In genomic region chr2:136997550-136997949, GRCh38 we compare ENCODE assay signal across 35 cellular contexts.
DNase-seq lines count a peak whose midpoint lies in the region; ATAC-seq, FAIRE-seq and TF ChIP-seq lines count a peak whose summit lies in the region.
"Had no signal": no experiment of that assay in that cellular context is flagged by ENCODE, and none has a peak within 500 bp of the region (broad histone marks: within the 10 kb centered on the region; RNA-seq: fewer than 3 reads in every experiment).

No MANE protein-coding gene starts in this region.

- POLR2A ChIA-PET in CD8-positive, alpha-beta memory T cell (lab: Charles Lee): no interaction called here

- H3K4me3 Mint-ChIP-seq in CD8-positive, alpha-beta memory T cell: no peak overlapping the region
- H3K4me3 Mint-ChIP-seq: activated B cell treated with CpG ODN at 0.5 μM for 24 hours; activated CD8-positive, alpha-beta memory T cell treated with anti-CD3 and anti-CD28 coated beads, Interleukin-2, amount 10 ng/mL, durations not matched to agents 7 days and 5 days; activated naive CD8-positive, alpha-beta T cell treated with anti-CD3 and anti-CD28 coated beads, Interleukin-2, amount 50 U/mL, for 24 hours; B cell; CD4-positive, alpha-beta memory T cell; central memory CD8-positive, alpha-beta T cell; dendritic cell treated with granulocyte-macrophage colony-stimulating factor and Interleukin-4, amounts not matched to agents 40 ng/mL and 50 ng/mL, for 4 days; stimulated activated naive CD8-positive, alpha-beta T cell treated with anti-CD3 and anti-CD28 coated beads, Interleukin-15, Interleukin-2, amounts not matched to agents 100 ng/mL and 50 ng/mL, for 24 hours; T-helper 1 cell treated with Interleukin-12 subunit alpha and Interleukin-12 subunit beta and Interleukin-4 antibody, amounts not matched to agents 30 μg/mL and 1 μg/mL, for 36 hours had no signal

- no peaks in the 10 kb centered on the region for H3K4me1 Mint-ChIP-seq in CD8-positive, alpha-beta memory T cell
- H3K4me1 Mint-ChIP-seq: activated B cell treated with CpG ODN at 0.5 μM for 24 hours; activated CD8-positive, alpha-beta memory T cell treated with anti-CD3 and anti-CD28 coated beads, Interleukin-2, amount 10 ng/mL, durations not matched to agents 7 days and 5 days; activated naive CD8-positive, alpha-beta T cell treated with anti-CD3 and anti-CD28 coated beads, Interleukin-2, amount 50 U/mL, for 24 hours; B cell; CD4-positive, alpha-beta memory T cell; central memory CD8-positive, alpha-beta T cell had no signal

- H3K9me3 Mint-ChIP-seq in CD8-positive, alpha-beta memory T cell: peaks cover 0 to 5% (median 0%) of the 10 kb centered on the region in 5 donors
- H3K9me3 Mint-ChIP-seq: activated B cell treated with CpG ODN at 0.5 μM for 24 hours; activated naive CD8-positive, alpha-beta T cell treated with anti-CD3 and anti-CD28 coated beads, Interleukin-2, amount 50 U/mL, for 24 hours; dendritic cell treated with granulocyte-macrophage colony-stimulating factor and Interleukin-4, amounts not matched to agents 40 ng/mL and 50 ng/mL, for 4 days; stimulated activated naive CD8-positive, alpha-beta T cell treated with anti-CD3 and anti-CD28 coated beads, Interleukin-15, Interleukin-2, amounts not matched to agents 100 ng/mL and 50 ng/mL, for 24 hours; T-helper 1 cell treated with Interleukin-12 subunit alpha and Interleukin-12 subunit beta and Interleukin-4 antibody, amounts not matched to agents 30 μg/mL and 1 μg/mL, for 36 hours had no signal

- DNase-seq in Caki2 (ENCODE audit: low read depth) (peak; percentile 4), LHCN-M2 (ENCODE audit: low read depth) (peak; percentile 3), bronchial epithelial cell (ENCODE audit: low read depth) (peak; percentile 5), left kidney (ENCODE audit: low read depth, low spot score) (peak; percentile 37), Right ventricle myocardium superior (no peak), H7 (no peak)
- DNase-seq in CD8-positive, alpha-beta memory T cell: no peak
- DNase-seq: activated B cell treated with CpG ODN at 0.5 μM for 24 hours; activated CD4-positive, alpha-beta T cell treated with anti-CD3 and anti-CD28 coated beads, Interleukin-2, amount 50 U/mL, for 4 hours; activated CD8-positive, alpha-beta memory T cell treated with anti-CD3 and anti-CD28 coated beads, Interleukin-2, amount 10 ng/mL, durations not matched to agents 7 days and 5 days; activated naive CD8-positive, alpha-beta T cell treated with anti-CD3 and anti-CD28 coated beads, Interleukin-2, amount 50 U/mL, for 24 hours; activated T-cell treated with anti-CD3 and anti-CD28 coated beads, Interleukin-2, amount 50 U/mL, for 48 hours; CD4-positive, alpha-beta memory T cell; gastrocnemius medialis; IMR-90; left lung; NCI-H1048; NCI-H510A; posterior cingulate gyrus; right cardiac atrium; stimulated activated CD4-positive, alpha-beta T cell treated with anti-CD3 and anti-CD28 coated beads, Interleukin-1b, Interleukin-23, amount 100 ng/mL, for 48 hours; stimulated activated CD8-positive, alpha-beta memory T cell treated with anti-CD3 and anti-CD28 coated beads, Interleukin-4, amount 100 ng/mL, for 48 hours had no signal

- H3K4me3 ChIP-seq in bronchial epithelial cell (ENCODE audit: low read depth, low read length) (no peak overlapping the region), H7 (ENCODE audit: insufficient read depth, low read depth, low read length) (no peak overlapping the region)
- H3K4me3 ChIP-seq in CD8-positive, alpha-beta memory T cell (ENCODE audit: low read length): no peak overlapping the region
- H3K4me3 ChIP-seq: gastrocnemius medialis, GM12878, HAP-1, hepatocyte, left lung, thoracic aorta had no signal

- in situ Hi-C loops in Caki2 (cut with HindIII; ENCODE audit: low pct_unique_long_range_greater_than_20kb, low sequenced_read_pairs): no loop called here

- H3K4me1 ChIP-seq in CD8-positive, alpha-beta memory T cell (ENCODE audit: insufficient read depth, low read length): no peaks in the 10 kb centered on the region
- H3K4me1 ChIP-seq: gastrocnemius medialis, HAP-1, left lung had no signal

- intact Hi-C loops in Right ventricle myocardium superior (cut with DNase I): no loop called here

- CTCF ChIA-PET in CD8-positive, alpha-beta memory T cell (lab: Charles Lee): no interaction called here

- H3K27me3 ChIP-seq in bronchial epithelial cell (ENCODE audit: control insufficient read depth, insufficient read depth, low read length) (no peaks in the 10 kb centered on the region), H7 (ENCODE audit: control insufficient read depth, insufficient read depth, low read length) (no peaks in the 10 kb centered on the region)
- H3K27me3 ChIP-seq in CD8-positive, alpha-beta memory T cell (ENCODE audit: insufficient read depth, low read length, poor library complexity, severe bottlenecking): no peaks in the 10 kb centered on the region
- H3K27me3 ChIP-seq: gastrocnemius medialis, hepatocyte, left lung, neutrophil had no signal

- TF ChIP-seq CTCF in bronchial epithelial cell (IDR thresholded peaks at IDR 0.05; ENCODE audit: insufficient read depth, low read length, severe bottlenecking): no peak

- peaks cover 0 to 1% of the 10 kb centered on the region in 2 donors for H3K27me3 Mint-ChIP-seq in CD8-positive, alpha-beta memory T cell
- H3K27me3 Mint-ChIP-seq: activated B cell treated with CpG ODN at 0.5 μM for 24 hours; activated CD8-positive, alpha-beta memory T cell treated with anti-CD3 and anti-CD28 coated beads, Interleukin-2, amount 10 ng/mL, durations not matched to agents 7 days and 5 days; activated naive CD8-positive, alpha-beta T cell treated with anti-CD3 and anti-CD28 coated beads, Interleukin-2, amount 50 U/mL, for 24 hours; B cell; central memory CD8-positive, alpha-beta T cell; dendritic cell treated with granulocyte-macrophage colony-stimulating factor and Interleukin-4, amounts not matched to agents 40 ng/mL and 50 ng/mL, for 4 days; stimulated activated naive CD8-positive, alpha-beta T cell treated with anti-CD3 and anti-CD28 coated beads, Interleukin-15, Interleukin-2, amounts not matched to agents 100 ng/mL and 50 ng/mL, for 24 hours had no signal

- H3K27ac Mint-ChIP-seq in CD8-positive, alpha-beta memory T cell: no peak overlapping the region
- H3K27ac Mint-ChIP-seq: activated B cell treated with CpG ODN at 0.5 μM for 24 hours; activated CD8-positive, alpha-beta memory T cell treated with anti-CD3 and anti-CD28 coated beads, Interleukin-2, amount 10 ng/mL, durations not matched to agents 7 days and 5 days; activated naive CD8-positive, alpha-beta T cell treated with anti-CD3 and anti-CD28 coated beads, Interleukin-2, amount 50 U/mL, for 24 hours; B cell; CD4-positive, alpha-beta memory T cell; dendritic cell treated with granulocyte-macrophage colony-stimulating factor and Interleukin-4, amounts not matched to agents 40 ng/mL and 50 ng/mL, for 4 days; stimulated activated naive CD8-positive, alpha-beta T cell treated with anti-CD3 and anti-CD28 coated beads, Interleukin-15, Interleukin-2, amounts not matched to agents 100 ng/mL and 50 ng/mL, for 24 hours; T-helper 1 cell treated with Interleukin-12 subunit alpha and Interleukin-12 subunit beta and Interleukin-4 antibody, amounts not matched to agents 30 μg/mL and 1 μg/mL, for 36 hours had no signal

- H3K9me3 ChIP-seq in CD8-positive, alpha-beta memory T cell (ENCODE audit: low read length): no peaks in the 10 kb centered on the region
- H3K9me3 ChIP-seq: gastrocnemius medialis, HAP-1, left lung, neutrophil, thoracic aorta had no signal

- ATAC-seq in Right ventricle myocardium superior (ENCODE audit: poor library complexity): no peak
- no peak for ATAC-seq in activated CD4-positive, CD25-positive, alpha-beta regulatory T cell treated with anti-CD3 and anti-CD28 coated beads, Interleukin-2, amount 50 U/mL, for 24 hours
- ATAC-seq: activated CD8-positive, alpha-beta memory T cell treated with anti-CD3 and anti-CD28 coated beads, Interleukin-2, amount 10 ng/mL, durations not matched to agents 7 days and 5 days; activated naive CD8-positive, alpha-beta T cell treated with anti-CD3 and anti-CD28 coated beads, Interleukin-2, amount 50 U/mL, for 24 hours; gastrocnemius medialis; GM12878; left lung; right cardiac atrium; SK-N-SH treated with all-trans-retinoic acid at 6 μM for 48 hours had no signal

- H3K36me3 Mint-ChIP-seq in CD8-positive, alpha-beta memory T cell: no peaks in the 10 kb centered on the region
- H3K36me3 Mint-ChIP-seq: activated CD8-positive, alpha-beta memory T cell treated with anti-CD3 and anti-CD28 coated beads, Interleukin-2, amount 10 ng/mL, durations not matched to agents 7 days and 5 days; CD4-positive, alpha-beta memory T cell had no signal

- FAIRE-seq in bronchial epithelial cell (lab: Jason Lieb, UNC): no peak
- FAIRE-seq: GM12878, urothelium cell line had no signal

- no peaks in the 10 kb centered on the region for H3K36me3 ChIP-seq in bronchial epithelial cell (ENCODE audit: control insufficient read depth, insufficient read depth, low read length)
- H3K36me3 ChIP-seq in H7 (replicated peaks; ENCODE audit: control insufficient read depth, insufficient read depth, low read length): no peaks in the 10 kb centered on the region
- H3K36me3 ChIP-seq in CD8-positive, alpha-beta memory T cell (ENCODE audit: insufficient read depth, low read length): no peaks in the 10 kb centered on the region
- H3K36me3 ChIP-seq: gastrocnemius medialis, HAP-1, left lung, neutrophil, thoracic aorta had no signal

- no peak overlapping the region for H3K27ac ChIP-seq in CD8-positive, alpha-beta memory T cell (ENCODE audit: low read depth, low read length)
- H3K27ac ChIP-seq: gastrocnemius medialis, hepatocyte, left lung, neutrophil, thoracic aorta had no signal

Comparison
In these comparisons a context has a peak if more than half of its experiments do, and no peak if none do; other contexts are left out.
1. DNase-seq: peak in Caki2 (single experiment), LHCN-M2 (single experiment), bronchial epithelial cell (single experiment) and left kidney (single experiment); none in Right ventricle myocardium superior (single experiment), H7 (single experiment) and CD8-positive, alpha-beta memory T cell (0 of 5).